Comparison of ENCODE assay signal across 34 cellular contexts in genomic region chr3:143220745-143221144, GRCh38.
DNase-seq lines count a peak whose midpoint lies in the region; ATAC-seq, FAIRE-seq and TF ChIP-seq lines count a peak whose summit lies in the region.
"Had no signal": no experiment of that assay in that cellular context is flagged by ENCODE, and none has a peak within 500 bp of the region (broad histone marks: within the 10 kb centered on the region; RNA-seq: fewer than 3 reads in every experiment).

No MANE protein-coding gene starts in this region.

- H3K4me1 Mint-ChIP-seq in progenitor cell of endocrine pancreas (ENCODE audit: low read depth), result peaks cover 9% of the 10 kb centered on the region
- H3K4me1 Mint-ChIP-seq in activated naive CD4-positive, alpha-beta T cell treated with anti-CD3 and anti-CD28 coated beads for 36 hours (ENCODE audit: low read depth), result peaks cover 18% of the 10 kb centered on the region

- peak; percentile 67 for FAIRE-seq in GM12892 (lab: Jason Lieb, UNC)

- DNase-seq in GM12892 (ENCODE audit: insufficient read length) (no peak), progenitor cell of endocrine pancreas (ENCODE audit: low spot score, unreplicated experiment) (no peak), H4 (ENCODE audit: low spot score) (no peak), MV-4-11 (lab: John Stamatoyannopoulos, UW) (no peak)
- no peak for DNase-seq in activated naive CD4-positive, alpha-beta T cell treated with anti-CD3 and anti-CD28 coated beads for 36 hours
- DNase-seq: activated CD4-positive, alpha-beta T cell treated with anti-CD3 and anti-CD28 coated beads, Interleukin-2, amount 50 U/mL, for 4 hours; activated CD8-positive, alpha-beta memory T cell treated with anti-CD3 and anti-CD28 coated beads, Interleukin-2, amount 10 ng/mL, durations not matched to agents 7 days and 5 days; activated gamma-delta T cell treated with Interleukin-2 at 50 U/mL for 16 hours; activated naive CD8-positive, alpha-beta T cell treated with anti-CD3 and anti-CD28 coated beads, Interleukin-2, amount 50 U/mL, for 24 hours; activated T-cell treated with anti-CD3 and anti-CD28 coated beads, Interleukin-2, amount 50 U/mL, for 48 hours; C1 segment of cervical spinal cord; caudate nucleus; DMS153; effector CD8-positive, alpha-beta T cell; GOT3; hypothalamus; lower lobe of right lung; mucosa of descending colon; natural killer cell; NCI-H1417 treated with DMSO at 0.1 percent for 48 hours; NCI-H2081; NCI-H526 treated with DMSO at 0.1 percent for 48 hours; nucleus accumbens; SHP77 treated with DMSO at 0.1 percent for 48 hours; sigmoid colon; stimulated activated CD4-positive, alpha-beta T cell treated with anti-CD3 and anti-CD28 coated beads, Interleukin-12 subunit alpha, Interleukin-12 subunit beta, amount 100 ng/mL, for 4 hours; stimulated activated CD4-positive, alpha-beta T cell treated with anti-CD3 and anti-CD28 coated beads, Interleukin-2, amount 100 ng/mL, for 48 hours; stomach; T-helper 2 cell; thyroid gland had no signal

- intact Hi-C loops in activated naive CD4-positive, alpha-beta T cell treated with anti-CD3 and anti-CD28 coated beads for 36 hours (cut with micrococcal nuclease), result no loop called here

- H3K27ac Mint-ChIP-seq in progenitor cell of endocrine pancreas, result peak overlapping the region; percentile 38
- H3K27ac Mint-ChIP-seq in activated naive CD4-positive, alpha-beta T cell treated with anti-CD3 and anti-CD28 coated beads for 36 hours, result no peak overlapping the region
- H3K27ac Mint-ChIP-seq: activated CD8-positive, alpha-beta memory T cell treated with anti-CD3 and anti-CD28 coated beads, Interleukin-2, amount 10 ng/mL, durations not matched to agents 7 days and 5 days; activated naive CD8-positive, alpha-beta T cell treated with anti-CD3 and anti-CD28 coated beads, Interleukin-2, amount 50 U/mL, for 24 hours had no signal

- H3K36me3 Mint-ChIP-seq in progenitor cell of endocrine pancreas (ENCODE audit: insufficient read depth), result no peaks in the 10 kb centered on the region
- no peaks in the 10 kb centered on the region for H3K36me3 Mint-ChIP-seq in activated naive CD4-positive, alpha-beta T cell treated with anti-CD3 and anti-CD28 coated beads for 36 hours (ENCODE audit: low read depth)
- H3K36me3 Mint-ChIP-seq: activated CD8-positive, alpha-beta memory T cell treated with anti-CD3 and anti-CD28 coated beads, Interleukin-2, amount 10 ng/mL, durations not matched to agents 7 days and 5 days; natural killer cell had no signal

- ATAC-seq in GM21723 (IDR thresholded peaks at IDR 0.05; ENCODE audit: unreplicated experiment), result peak; percentile 57
- peak; percentile 50 for ATAC-seq in HG03039 (IDR thresholded peaks at IDR 0.05; ENCODE audit: unreplicated experiment)
- ATAC-seq: activated CD4-positive, CD25-positive, alpha-beta regulatory T cell treated with anti-CD3 and anti-CD28 coated beads, Interleukin-2, amount 50 U/mL, for 24 hours; activated CD8-positive, alpha-beta memory T cell treated with anti-CD3 and anti-CD28 coated beads, Interleukin-2, amount 10 ng/mL, durations not matched to agents 7 days and 5 days; activated naive CD8-positive, alpha-beta T cell treated with anti-CD3 and anti-CD28 coated beads, Interleukin-2, amount 50 U/mL, for 24 hours; lower lobe of right lung; mucosa of descending colon; natural killer cell; Panc1 had no signal

- H3K4me3 Mint-ChIP-seq in progenitor cell of endocrine pancreas (ENCODE audit: low read depth), result no peak overlapping the region
- no peak overlapping the region for H3K4me3 Mint-ChIP-seq in activated naive CD4-positive, alpha-beta T cell treated with anti-CD3 and anti-CD28 coated beads for 36 hours
- H3K4me3 Mint-ChIP-seq: activated CD8-positive, alpha-beta memory T cell treated with anti-CD3 and anti-CD28 coated beads, Interleukin-2, amount 10 ng/mL, durations not matched to agents 7 days and 5 days; activated naive CD8-positive, alpha-beta T cell treated with anti-CD3 and anti-CD28 coated beads, Interleukin-2, amount 50 U/mL, for 24 hours; natural killer cell had no signal

- CTCF ChIA-PET in activated naive CD4-positive, alpha-beta T cell treated with anti-CD3 and anti-CD28 coated beads for 36 hours (lab: Charles Lee), result no interaction called here

- no peaks in the 10 kb centered on the region for H3K9me3 Mint-ChIP-seq in progenitor cell of endocrine pancreas (ENCODE audit: low read depth)
- no peaks in the 10 kb centered on the region for H3K9me3 Mint-ChIP-seq in activated naive CD4-positive, alpha-beta T cell treated with anti-CD3 and anti-CD28 coated beads for 36 hours
- H3K9me3 Mint-ChIP-seq: activated naive CD8-positive, alpha-beta T cell treated with anti-CD3 and anti-CD28 coated beads, Interleukin-2, amount 50 U/mL, for 24 hours; natural killer cell had no signal

- no peak for TF ChIP-seq POLR2A in GM12892 (IDR thresholded peaks at IDR 0.05; ENCODE audit: low read depth, low read length)

- H3K27me3 Mint-ChIP-seq in progenitor cell of endocrine pancreas, result no peaks in the 10 kb centered on the region
- no peaks in the 10 kb centered on the region for H3K27me3 Mint-ChIP-seq in activated naive CD4-positive, alpha-beta T cell treated with anti-CD3 and anti-CD28 coated beads for 36 hours (ENCODE audit: low read depth)
- H3K27me3 Mint-ChIP-seq: activated naive CD8-positive, alpha-beta T cell treated with anti-CD3 and anti-CD28 coated beads, Interleukin-2, amount 50 U/mL, for 24 hours had no signal

- no peak for TF ChIP-seq CTCF in progenitor cell of endocrine pancreas (IDR thresholded peaks at IDR 0.05; ENCODE audit: unreplicated experiment)
